11 cellular contexts compared by ENCODE assay signal in genomic region chr6:1821188-1822183, GRCh38.
DNase-seq lines count a peak whose midpoint lies in the region; ATAC-seq and TF ChIP-seq lines count a peak whose summit lies in the region.
"Had no signal": no experiment of that assay in that cellular context is flagged by ENCODE, and none has a peak within 500 bp of the region (broad histone marks: within the 10 kb centered on the region; RNA-seq: fewer than 3 reads in every experiment).

No MANE protein-coding gene starts in this region.

- no peak overlapping the region for H2BK12ac ChIP-seq in mesenchymal stem cell (ENCODE audit: low read length in 2 of 2)

- H3K79me1 ChIP-seq in mesenchymal stem cell (replicated peaks; ENCODE audit: low read length, poor library complexity, severe bottlenecking), result no peaks in the 10 kb centered on the region

- no peak overlapping the region for H2AK5ac ChIP-seq in mesenchymal stem cell (ENCODE audit: low read length, severe bottlenecking)

- no peak overlapping the region for H3K9ac ChIP-seq in BLaER1 treated with 17β-estradiol and CSF1 and Interleukin-3, amounts not matched to agents 10 nM and 100 nM
- H3K9ac ChIP-seq in mesenchymal stem cell (ENCODE audit: low read length), result peak overlapping the region; percentile 72

- H3K36me3 Mint-ChIP-seq in HFFc6 (ENCODE audit: low read depth), result no peaks in the 10 kb centered on the region

- in situ Hi-C loops in GM13976 (cut with MboI; ENCODE audit: low sequenced_read_pairs, unreplicated experiment), result no loop called here

- TF ChIP-seq CTCF in HFFc6 (IDR thresholded peaks at IDR 0.05), result no peak
- TF ChIP-seq CTCF in GM13976 (IDR thresholded peaks at IDR 0.05; ENCODE audit: borderline replicate concordance, control extremely low read depth, extremely low read depth, insufficient read depth, missing control alignments), result no peak

- peak overlapping the region in 8 of 11 experiments; percentile 3 to 41 (median 28); a peak in 7 of 22 replicates for H3K4me2 ChIP-seq in BLaER1 treated with 17β-estradiol and CSF1 and Interleukin-3, amounts not matched to agents 10 nM and 100 nM
- H3K4me2 ChIP-seq in mesenchymal stem cell (ENCODE audit: low read length, poor library complexity, severe bottlenecking), result peak overlapping the region; percentile 55

- H4K20me1 ChIP-seq in BLaER1 treated with 17β-estradiol and CSF1 and Interleukin-3, amounts not matched to agents 10 nM and 100 nM, result no peaks in the 10 kb centered on the region

- H3K4ac ChIP-seq in mesenchymal stem cell (ENCODE audit: low read depth in 1 of 2, low read length in 2 of 2), result no peak overlapping the region

- H3K27ac ChIP-seq in BLaER1 treated with 17β-estradiol and CSF1 and Interleukin-3, amounts not matched to agents 10 nM and 100 nM, result no peak overlapping the region
- H3K27ac ChIP-seq in mesenchymal stem cell (ENCODE audit: low read length, poor library complexity, severe bottlenecking), result peak overlapping the region; percentile 2
- H3K27ac ChIP-seq: neutrophil had no signal

- no peak overlapping the region for H3K14ac ChIP-seq in mesenchymal stem cell (ENCODE audit: low read length in 2 of 2)

- H3K4me3 ChIP-seq in BLaER1 treated with 17β-estradiol and CSF1 and Interleukin-3, amounts not matched to agents 10 nM and 100 nM, result no peak overlapping the region
- peak overlapping the region in 1 of 2 experiments; percentile 71 for H3K4me3 ChIP-seq in mesenchymal stem cell (ENCODE audit: insufficient read depth in 1 of 2, low read depth in 1 of 2, low read length in 2 of 2)

- peaks cover 50% of the 10 kb centered on the region for H3K4me1 Mint-ChIP-seq in HFFc6 (ENCODE audit: low read depth)

- H2BK120ac ChIP-seq in mesenchymal stem cell (ENCODE audit: low read depth, low read length), result no peak overlapping the region

- no peaks in the 10 kb centered on the region for H3K9me3 Mint-ChIP-seq in HFFc6

- H3K18ac ChIP-seq in mesenchymal stem cell (ENCODE audit: low read depth in 1 of 2, low read length in 2 of 2), result no peak overlapping the region

- DNase-seq in HFFc6, result peak; percentile 27
- peak; percentile 17 for DNase-seq in astrocyte of the hippocampus (ENCODE audit: low read depth, low spot score)
- DNase-seq in mesenchymal stem cell, result no peak
- DNase-seq in NCI-H446 treated with DMSO at 0.1 percent for 48 hours (lab: John Stamatoyannopoulos, UW), result no peak
- no peak for DNase-seq in GM13976 (ENCODE audit: low spot score)
- no peak for DNase-seq in mucosa of gallbladder (ENCODE audit: low spot score)
- DNase-seq: erythroblast; stimulated activated CD8-positive, alpha-beta memory T cell treated with anti-CD3 and anti-CD28 coated beads, Interleukin-4, amount 100 ng/mL, for 48 hours had no signal

- no peak overlapping the region for H3K23ac ChIP-seq in mesenchymal stem cell (ENCODE audit: low read length in 2 of 2)

- no peak overlapping the region for H2AFZ ChIP-seq in mesenchymal stem cell (ENCODE audit: low read depth, low read length)

- H2BK15ac ChIP-seq in mesenchymal stem cell (ENCODE audit: low read depth, poor library complexity, severe bottlenecking), result no peak overlapping the region

- H3K27me3 Mint-ChIP-seq in HFFc6 (ENCODE audit: insufficient read depth), result no peaks in the 10 kb centered on the region

- no peaks in the 10 kb centered on the region for H3K36me3 ChIP-seq in BLaER1 treated with 17β-estradiol and CSF1 and Interleukin-3, amounts not matched to agents 10 nM and 100 nM
- H3K36me3 ChIP-seq in mesenchymal stem cell (ENCODE audit: control insufficient read depth in 1 of 2, insufficient read depth in 2 of 2, low read depth in 1 of 2, low read length in 2 of 2), result no peaks in the 10 kb centered on the region
- H3K36me3 ChIP-seq: neutrophil had no signal

- no peaks in the 10 kb centered on the region for H3K27me3 ChIP-seq in BLaER1 treated with 17β-estradiol and CSF1 and Interleukin-3, amounts not matched to agents 10 nM and 100 nM
- no peaks in the 10 kb centered on the region for H3K27me3 ChIP-seq in mesenchymal stem cell (ENCODE audit: control insufficient read depth in 1 of 2, insufficient read depth in 1 of 2, low read length in 2 of 2)
- H3K27me3 ChIP-seq: neutrophil had no signal

- peak overlapping the region; percentile 65 for H3K27ac Mint-ChIP-seq in HFFc6

- H4K91ac ChIP-seq in mesenchymal stem cell (ENCODE audit: low read length), result no peak overlapping the region

- peak overlapping the region; percentile 82 for H3K4me3 Mint-ChIP-seq in HFFc6

- no peak overlapping the region for H2BK5ac ChIP-seq in mesenchymal stem cell (ENCODE audit: low read depth, low read length, poor library complexity, severe bottlenecking)

- peaks cover 0 to 4% (median 0%) of the 10 kb centered on the region in 11 experiments; a peak in 2 of 22 replicates for H3K9me3 ChIP-seq in BLaER1 treated with 17β-estradiol and CSF1 and Interleukin-3, amounts not matched to agents 10 nM and 100 nM (replicated peaks in 1 of 11)
- no peaks in the 10 kb centered on the region for H3K9me3 ChIP-seq in mesenchymal stem cell (ENCODE audit: control insufficient read depth, low read length)
- H3K9me3 ChIP-seq: neutrophil had no signal

- peaks cover 0 to 18% (median 8%) of the 10 kb centered on the region in 10 experiments; a peak in 11 of 20 replicates for H3K4me1 ChIP-seq in BLaER1 treated with 17β-estradiol and CSF1 and Interleukin-3, amounts not matched to agents 10 nM and 100 nM
- H3K4me1 ChIP-seq in mesenchymal stem cell (ENCODE audit: control insufficient read depth, insufficient read depth, low read depth, low read length), result peaks cover 8% of the 10 kb centered on the region

- no peak overlapping the region for H4K8ac ChIP-seq in mesenchymal stem cell (ENCODE audit: low read length)

- 81% methylated on average over 17 of the region's 22 CpGs for WGBS in mesenchymal stem cell

- no peak for ATAC-seq in GM18907 (IDR thresholded peaks at IDR 0.05; ENCODE audit: unreplicated experiment)

Comparison
In these comparisons a context has a peak if more than half of its experiments do, and no peak if none do; other contexts are left out.
1. DNase-seq: peak in HFFc6 (single experiment) and astrocyte of the hippocampus (single experiment); none in mesenchymal stem cell (single experiment), NCI-H446 treated with DMSO at 0.1 percent for 48 hours (single experiment), GM13976 (single experiment) and mucosa of gallbladder (single experiment).